Comparison of ENCODE assay signal across 7 cellular contexts in genomic region chr4:5710962-5711478, GRCh38. TPM values are rescaled to one million over a fixed set of nuclear protein-coding genes. Genes with fewer than 3 reads are reported as not detected.
DNase-seq lines count a peak whose midpoint lies in the region; ATAC-seq, FAIRE-seq and TF ChIP-seq lines count a peak whose summit lies in the region.

Gene EVC (plus strand): TSS chr4:5711201. CDS start chr4:5711381, 180 bp downstream.

- no peak within 1 kb of the TSS for H2AFZ ChIP-seq in Karpas-422 (ENCODE audit: low read length)

- intact Hi-C loops in activated CD4-positive, alpha-beta memory T cell treated with anti-CD3 and anti-CD28 coated beads for 36 hours (cut with micrococcal nuclease) = no loop called here

- TF ChIP-seq POLR2A in GM12891 (IDR thresholded peaks at IDR 0.05; ENCODE audit: low read depth, low read length) = no peak; the same call in 1 of the 2 replicates
- TF ChIP-seq POLR2A in tibial nerve (IDR thresholded peaks at IDR 0.05) = peak; percentile 42 to 69

- H3K36me3 Mint-ChIP-seq in activated CD4-positive, alpha-beta memory T cell treated with anti-CD3 and anti-CD28 coated beads for 36 hours = peaks cover 4% of the 10 kb centered on the region

- peak within 1 kb of the TSS; percentile 36; the same call in 1 of the 2 replicates for H3K4me3 ChIP-seq in Karpas-422 (ENCODE audit: low read length)
- peak within 1 kb of the TSS; percentile 49 to 76 (median 52) for H3K4me3 ChIP-seq in tibial nerve

- TF ChIP-seq EP300 in tibial nerve (IDR thresholded peaks at IDR 0.05) = peak in 1 of 2 donors; percentile 45

- H3K36me3 ChIP-seq in Karpas-422 (ENCODE audit: insufficient read depth, low read length) (no peaks in the 10 kb centered on the region), tibial nerve (peaks cover 0 to 8% (median 0%) of the 10 kb centered on the region in 3 donors)

- peaks cover 42% of the 10 kb centered on the region for H3K27me3 Mint-ChIP-seq in activated CD4-positive, alpha-beta memory T cell treated with anti-CD3 and anti-CD28 coated beads for 36 hours

- CTCF ChIA-PET in activated CD4-positive, alpha-beta memory T cell treated with anti-CD3 and anti-CD28 coated beads for 36 hours (lab: Charles Lee) = no interaction called here

- no peaks in the 10 kb centered on the region for H3K79me2 ChIP-seq in Karpas-422 (ENCODE audit: low read length)

- no peaks in the 10 kb centered on the region for H4K20me1 ChIP-seq in Karpas-422 (ENCODE audit: insufficient read depth, low read depth, low read length)

- H3K4me1 Mint-ChIP-seq in activated CD4-positive, alpha-beta memory T cell treated with anti-CD3 and anti-CD28 coated beads for 36 hours (ENCODE audit: low read depth) = peaks cover 20% of the 10 kb centered on the region

- no peak within 1 kb of the TSS for H3K9ac ChIP-seq in Karpas-422 (ENCODE audit: low read length)

- H3K27ac ChIP-seq in Karpas-422 (ENCODE audit: low read length) (no peak within 1 kb of the TSS), tibial nerve (peak within 1 kb of the TSS; percentile 51 to 95 (median 82))

- peak within 1 kb of the TSS; percentile 14 for H3K27ac Mint-ChIP-seq in activated CD4-positive, alpha-beta memory T cell treated with anti-CD3 and anti-CD28 coated beads for 36 hours

- peaks cover 18% of the 10 kb centered on the region for H3K9me3 Mint-ChIP-seq in activated CD4-positive, alpha-beta memory T cell treated with anti-CD3 and anti-CD28 coated beads for 36 hours

- H3K27me3 ChIP-seq in Karpas-422 (ENCODE audit: low read length) = no peaks in the 10 kb centered on the region
- H3K27me3 ChIP-seq in tibial nerve = no peaks in the 10 kb centered on the region

- peak within 1 kb of the TSS; percentile 44 for H3K4me2 ChIP-seq in Karpas-422 (ENCODE audit: low read depth, low read length, poor library complexity, severe bottlenecking)

- FAIRE-seq in GM12891 (lab: Jason Lieb, UNC) = no peak

- H3K4me1 ChIP-seq in Karpas-422 (ENCODE audit: low read length) (peaks cover 8% of the 10 kb centered on the region; the same call in 1 of the 2 replicates), tibial nerve (peaks cover 0 to 60% (median 12%) of the 10 kb centered on the region in 4 donors)

- POLR2A ChIA-PET in activated CD4-positive, alpha-beta memory T cell treated with anti-CD3 and anti-CD28 coated beads for 36 hours (lab: Charles Lee) = interaction anchor here (1.0 kb wide), 1 partner anchor 47 kb away, joined by 3 read pairs; no protein-coding TSS in a partner anchor

- no peak for ATAC-seq in HG02588 (IDR thresholded peaks at IDR 0.05; ENCODE audit: unreplicated experiment)

- peak in 1 of 5 experiments; percentile 32 for TF ChIP-seq CTCF in tibial nerve (IDR thresholded peaks at IDR 0.05)

- peaks cover 3% of the 10 kb centered on the region; the same call in 1 of the 2 replicates for H3K9me3 ChIP-seq in Karpas-422 (ENCODE audit: low read length)
- peaks cover 0 to 18% (median 4%) of the 10 kb centered on the region in 4 donors for H3K9me3 ChIP-seq in tibial nerve

- 0 to 2% methylated on average over 6 to 7 of the region's 48 CpGs for WGBS in tibial nerve, 2 donors

- peak; percentile 44 for DNase-seq in GM12891 (ENCODE audit: insufficient read length, low spot score)
- DNase-seq in Karpas-422 = no peak
- peak; percentile 59 for DNase-seq in activated CD4-positive, alpha-beta memory T cell treated with anti-CD3 and anti-CD28 coated beads for 36 hours
- DNase-seq in fibroblast of gingiva (ENCODE audit: low read depth) = peak; percentile 77
- peak; percentile 78 for DNase-seq in mucosa of gallbladder (ENCODE audit: low spot score)
- peak; percentile 67 to 69 for DNase-seq in tibial nerve (ENCODE audit: low spot score in 2 of 2)

- peak within 1 kb of the TSS; percentile 67 for H3K4me3 Mint-ChIP-seq in activated CD4-positive, alpha-beta memory T cell treated with anti-CD3 and anti-CD28 coated beads for 36 hours

- no peaks in the 10 kb centered on the region for H3K9me2 ChIP-seq in Karpas-422 (replicated peaks; ENCODE audit: insufficient read depth, low read length)

TF ChIP-seq in GM12891, 5 proteins besides CTCF, POLR2A, EP300 and RAD21:
- 0 out of 2 replicates have a peak, but pooled peaks have one; percentile 37 for TF ChIP-seq TAF1 (IDR thresholded peaks at IDR 0.05; ENCODE audit: low read depth, low read length)
- TF ChIP-seq POLR2AphosphoS5 (IDR thresholded peaks at IDR 0.05; ENCODE audit: low read depth, low read length) = no peak; the same call in none of the 2 replicates
- TF ChIP-seq PAX5 (IDR thresholded peaks at IDR 0.05; ENCODE audit: insufficient read depth, low read length, severe bottlenecking) = no peak

RNA-seq across cellular contexts. Expression of gene EVC, which starts in this region (rescaled TPM):
- 8.8 TPM for polyA plus RNA-seq in GM12891 (2012; ENCODE audit: low read depth, missing spikeins)
- total RNA-seq in Karpas-422 (2014; rRNA removed; shearing (Covaris generic); ENCODE audit: low replicate concordance) = not detected in 2 replicates
- 1 to 10 TPM; 1.7 to 3.1 TPM for total RNA-seq in activated CD4-positive, alpha-beta memory T cell treated with anti-CD3 and anti-CD28 coated beads for 36 hours
- total RNA-seq in mucosa of gallbladder = 80.5 TPM
- 100 to 1,000 TPM in 2 of 4 donors, 10 to 100 TPM in 2; 89.8 to 134 (median 99.6) TPM for total RNA-seq in tibial nerve

Comparison
In these comparisons a context has a peak if more than half of its experiments do, and no peak if none do; other contexts are left out.
1. RNA of gene EVC (total RNA-seq): 89.8 to 134 TPM in tibial nerve and 80.5 TPM in mucosa of gallbladder (single experiment); 1.7 to 3.1 TPM in activated CD4-positive, alpha-beta memory T cell treated with anti-CD3 and anti-CD28 coated beads for 36 hours and not detected in Karpas-422; every median in the first group is over 10 times any median in the second.